In the genomic region with DNA sequence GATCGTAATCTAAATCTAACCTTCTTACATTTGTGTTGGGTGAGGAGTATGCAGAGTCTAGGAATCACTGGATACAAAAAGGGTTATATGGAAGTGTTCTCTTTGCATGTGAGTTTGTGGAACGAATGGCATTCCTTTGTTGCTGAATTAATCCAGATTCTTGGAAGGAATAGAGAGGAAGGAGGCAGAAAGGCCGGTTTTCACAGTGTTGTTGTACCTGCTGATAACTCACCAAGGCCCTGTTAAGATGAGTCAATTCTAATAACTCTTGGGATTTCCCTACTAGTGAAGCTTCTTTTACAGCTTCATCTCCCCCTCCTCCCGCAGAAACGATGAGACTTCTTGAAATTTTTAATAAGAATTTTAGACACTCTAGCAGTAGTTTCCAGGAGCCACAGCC, we compare ENCODE assay signal across 11 cellular contexts.
DNase-seq lines count a peak whose midpoint lies in the region; ATAC-seq and TF ChIP-seq lines count a peak whose summit lies in the region.
"Had no signal": no experiment of that assay in that cellular context is flagged by ENCODE, and none has a peak within 500 bp of the region (broad histone marks: within the 10 kb centered on the region; RNA-seq: fewer than 3 reads in every experiment).

No MANE protein-coding gene starts in this region.

- POLR2A ChIA-PET in Caco-2 (lab: Charles Lee), result interaction anchor here (0.8 kb wide), 1 partner anchor 84 kb away, joined by 4 read pairs; a partner anchor contains a TSS

- H3K9me3 Mint-ChIP-seq in Caco-2 (ENCODE audit: unreplicated experiment) (no peaks in the 10 kb centered on the region), natural killer cell (no peaks in the 10 kb centered on the region)

- peaks cover 31% of the 10 kb centered on the region for H3K4me1 Mint-ChIP-seq in Caco-2 (ENCODE audit: low read depth, unreplicated experiment)
- H3K4me1 Mint-ChIP-seq in natural killer cell, result peaks cover 25 to 41% of the 10 kb centered on the region in 2 donors

- no peak for TF ChIP-seq POLR2A in body of pancreas (IDR thresholded peaks at IDR 0.05)

- in situ Hi-C loops in brain microvascular endothelial cell (cut with HindIII; ENCODE audit: low pct_ligation_motif_present, low sequenced_read_pairs), result no loop called here

- 48 to 51% methylated on average over 5 of the region's 5 CpGs for WGBS in body of pancreas, 2 donors

- TF ChIP-seq CTCF in Caco-2 (IDR thresholded peaks at IDR 0.05; ENCODE audit: insufficient read depth in 1 of 2, low read depth in 1 of 2, low read length in 1 of 2, severe bottlenecking in 1 of 2, unreplicated experiment in 1 of 2), result no peak
- no peak for TF ChIP-seq CTCF in brain microvascular endothelial cell (IDR thresholded peaks at IDR 0.05; ENCODE audit: low read depth, low read length, missing control alignments)
- no peak for TF ChIP-seq CTCF in left lung (IDR thresholded peaks at IDR 0.05)
- TF ChIP-seq CTCF in natural killer cell (IDR thresholded peaks at IDR 0.05), result no peak
- no peak for TF ChIP-seq CTCF in body of pancreas (IDR thresholded peaks at IDR 0.05)

- no peaks in the 10 kb centered on the region for H3K36me3 ChIP-seq in Caco-2 (ENCODE audit: control insufficient read depth, insufficient read depth, low read length)
- H3K36me3 ChIP-seq in brain microvascular endothelial cell (replicated peaks), result no peaks in the 10 kb centered on the region
- H3K36me3 ChIP-seq in left lung, result no peaks in the 10 kb centered on the region
- no peaks in the 10 kb centered on the region for H3K36me3 ChIP-seq in body of pancreas (replicated peaks in 1 of 2; ENCODE audit: insufficient read depth in 1 of 2, low read depth in 2 of 2)
- H3K36me3 ChIP-seq: right atrium auricular region had no signal

- H3K27me3 ChIP-seq in Caco-2 (replicated peaks; ENCODE audit: control insufficient read depth, insufficient read depth, low read length), result no peaks in the 10 kb centered on the region
- H3K27me3 ChIP-seq in brain microvascular endothelial cell (replicated peaks), result no peaks in the 10 kb centered on the region
- no peaks in the 10 kb centered on the region for H3K27me3 ChIP-seq in left lung
- H3K27me3 ChIP-seq in body of pancreas, result no peaks in the 10 kb centered on the region
- H3K27me3 ChIP-seq: right atrium auricular region had no signal

- peak overlapping the region; percentile 27 for H3K27ac Mint-ChIP-seq in Caco-2 (ENCODE audit: unreplicated experiment)
- H3K27ac Mint-ChIP-seq in natural killer cell, result no peak overlapping the region

- ATAC-seq in HG02885 (IDR thresholded peaks at IDR 0.05; ENCODE audit: poor library complexity, unreplicated experiment) (peak; percentile 40), left lung (peak; percentile 29), natural killer cell (no peak), body of pancreas (no peak)

- intact Hi-C loops in Caco-2 (cut with micrococcal nuclease; ENCODE audit: unreplicated experiment), result loop anchor here (10.0 kb wide), 1 partner anchor 251 kb away; a partner anchor contains a TSS
- intact Hi-C loops in left lung (cut with DNase I), result no loop called here
- intact Hi-C loops in natural killer cell (cut with micrococcal nuclease), result no loop called here
- intact Hi-C loops in body of pancreas (cut with DNase I), result no loop called here

- BruUV-seq in Caco-2 (replicated peaks; lab: Mats Ljungman, UMichigan), result no TSS peak

- H3K4me1 ChIP-seq in Caco-2 (peaks cover 35% of the 10 kb centered on the region), left lung (peaks cover 0 to 20% of the 10 kb centered on the region in 2 donors), body of pancreas (peaks cover 26% of the 10 kb centered on the region)
- H3K4me1 ChIP-seq: right atrium auricular region had no signal

- DNase-seq in Caco-2, result peak in 1 of 2 experiments; percentile 8
- peak; percentile 16 for DNase-seq in brain microvascular endothelial cell
- no peak for DNase-seq in left lung
- DNase-seq in NCI-H82 (lab: John Stamatoyannopoulos, UW), result no peak
- DNase-seq in natural killer cell, result no peak
- DNase-seq in NCI-H146 (lab: John Stamatoyannopoulos, UW), result no peak
- no peak for DNase-seq in body of pancreas
- DNase-seq: cortex of kidney, NCI-H1694 had no signal

- no peak overlapping the region for H3K4me3 ChIP-seq in Caco-2 (ENCODE audit: low read depth, low read length)
- H3K4me3 ChIP-seq in brain microvascular endothelial cell (ENCODE audit: low read depth, low read length), result no peak overlapping the region
- H3K4me3 ChIP-seq in left lung, result no peak overlapping the region
- no peak overlapping the region for H3K4me3 ChIP-seq in body of pancreas
- H3K4me3 ChIP-seq: right atrium auricular region had no signal

- H3K27ac ChIP-seq in brain microvascular endothelial cell (no peak overlapping the region), left lung (no peak overlapping the region), body of pancreas (no peak overlapping the region)
- H3K27ac ChIP-seq: right atrium auricular region had no signal

- no peaks in the 10 kb centered on the region for H3K36me3 Mint-ChIP-seq in Caco-2 (ENCODE audit: insufficient read depth, unreplicated experiment)
- no peaks in the 10 kb centered on the region for H3K36me3 Mint-ChIP-seq in natural killer cell

- CTCF ChIA-PET in Caco-2 (lab: Charles Lee), result no interaction called here

- H3K4me3 Mint-ChIP-seq in Caco-2 (ENCODE audit: unreplicated experiment), result peak overlapping the region; percentile 23
- no peak overlapping the region for H3K4me3 Mint-ChIP-seq in natural killer cell

- H3K9me3 ChIP-seq in Caco-2 (no peaks in the 10 kb centered on the region), left lung (no peaks in the 10 kb centered on the region), body of pancreas (no peaks in the 10 kb centered on the region)
- H3K9me3 ChIP-seq: right atrium auricular region had no signal

- H3K27me3 Mint-ChIP-seq in Caco-2 (ENCODE audit: insufficient read depth, unreplicated experiment) (no peaks in the 10 kb centered on the region), natural killer cell (ENCODE audit: low read depth in 2 of 2) (no peaks in the 10 kb centered on the region)

Comparison
In these comparisons a context has a peak if more than half of its experiments do, and no peak if none do; other contexts are left out.
1. ATAC-seq: peak in HG02885 (single experiment) and left lung (single experiment); none in natural killer cell (0 of 3) and body of pancreas (single experiment).